Comparison of ENCODE assay signal across 1 cellular context in genomic region chr7:123640583-123640982, GRCh38.
A peak's percentile ranks its signal among the peaks of the same experiment; 100 is the strongest.
TF ChIP-seq lines count a peak whose summit lies in the region.

No MANE protein-coding gene starts in this region.

TF ChIP-seq in K562, 482 proteins besides CTCF, POLR2A, EP300 and RAD21:
- peak; percentile 93 for TF ChIP-seq HNRNPK (IDR thresholded peaks at IDR 0.05; ENCODE audit: low read depth, low read length, poor library complexity, severe bottlenecking)
- no peak for TF ChIP-seq TEAD1 (CRISPR knock-in tag; IDR thresholded peaks at IDR 0.05)
- TF ChIP-seq PCBP2 (IDR thresholded peaks at IDR 0.05; ENCODE audit: low read depth, low read length, poor library complexity, severe bottlenecking) = peak; percentile 59
- peak; percentile 57 for TF ChIP-seq PCBP1 (IDR thresholded peaks at IDR 0.05; ENCODE audit: low read depth, low read length, poor library complexity, severe bottlenecking)
